Comparison of ENCODE assay signal across 9 cellular contexts in genomic region chr20:51594206-51594998, GRCh38. TPM values are rescaled to one million over a fixed set of nuclear protein-coding genes. Genes with fewer than 3 reads are reported as not detected.
A peak's percentile ranks its signal among the peaks of the same experiment; 100 is the strongest.
DNase-seq lines count a peak whose midpoint lies in the region; ATAC-seq lines count a peak whose summit lies in the region.
"Had no signal": no experiment of that assay in that cellular context is flagged by ENCODE, and none has a peak within 500 bp of the region (broad histone marks: within the 10 kb centered on the region; RNA-seq: fewer than 3 reads in every experiment).

No MANE protein-coding gene starts in this region.

- no peak for ATAC-seq in stimulated activated naive CD8-positive, alpha-beta T cell treated with anti-CD3 and anti-CD28 coated beads, Interleukin-15, Interleukin-2, amounts not matched to agents 100 U/mL and 50 U/mL, for 24 hours

- H3K4me1 Mint-ChIP-seq in stimulated activated naive CD8-positive, alpha-beta T cell treated with anti-CD3 and anti-CD28 coated beads, Interleukin-15, Interleukin-2, amounts not matched to agents 100 ng/mL and 50 ng/mL, for 24 hours (ENCODE audit: low read depth), result peaks cover 60% of the 10 kb centered on the region

- peak overlapping the region; percentile 22 for H3K27ac ChIP-seq in angular gyrus (ENCODE audit: low read depth, low read length)

- H3K27ac Mint-ChIP-seq in stimulated activated naive CD8-positive, alpha-beta T cell treated with anti-CD3 and anti-CD28 coated beads, Interleukin-15, Interleukin-2, amounts not matched to agents 100 ng/mL and 50 ng/mL, for 24 hours, result peak overlapping the region; percentile 84

- H3K36me3 Mint-ChIP-seq in stimulated activated naive CD8-positive, alpha-beta T cell treated with anti-CD3 and anti-CD28 coated beads, Interleukin-15, Interleukin-2, amounts not matched to agents 100 ng/mL and 50 ng/mL, for 24 hours (ENCODE audit: low read depth), result no peaks in the 10 kb centered on the region

- no peaks in the 10 kb centered on the region for H3K9me3 Mint-ChIP-seq in stimulated activated naive CD8-positive, alpha-beta T cell treated with anti-CD3 and anti-CD28 coated beads, Interleukin-15, Interleukin-2, amounts not matched to agents 100 ng/mL and 50 ng/mL, for 24 hours

- H3K4me3 Mint-ChIP-seq in stimulated activated naive CD8-positive, alpha-beta T cell treated with anti-CD3 and anti-CD28 coated beads, Interleukin-15, Interleukin-2, amounts not matched to agents 100 ng/mL and 50 ng/mL, for 24 hours, result peak overlapping the region; percentile 20

- H3K27me3 Mint-ChIP-seq in stimulated activated naive CD8-positive, alpha-beta T cell treated with anti-CD3 and anti-CD28 coated beads, Interleukin-15, Interleukin-2, amounts not matched to agents 100 ng/mL and 50 ng/mL, for 24 hours, result peaks cover 7% of the 10 kb centered on the region

- DNase-seq in stimulated activated naive CD8-positive, alpha-beta T cell treated with anti-CD3 and anti-CD28 coated beads, Interleukin-15, Interleukin-2, amounts not matched to agents 100 U/mL and 50 U/mL, for 24 hours, result no peak
- DNase-seq in midbrain (lab: John Stamatoyannopoulos, UW), result peak; percentile 59
- no peak for DNase-seq in SK-N-DZ (ENCODE audit: low spot score)
- no peak for DNase-seq in central memory CD4-positive, alpha-beta T cell
- DNase-seq in stimulated activated CD4-positive, alpha-beta T cell treated with anti-CD3 and anti-CD28 coated beads, Interleukin-4, amount 100 ng/mL, for 24 hours, result no peak
- no peak for DNase-seq in stimulated activated CD4-positive, alpha-beta T cell treated with anti-CD3 and anti-CD28 coated beads, Interleukin-4, amount 100 ng/mL, for 1 hour
- DNase-seq: DMS79 had no signal

RNA-seq across cellular contexts. Expression of gene NFATC2, which starts 51.9 kb away (rescaled TPM):
- polyA plus RNA-seq in SK-N-DZ (2014; cell fraction: cytosol; rRNA removed), result not detected in 2 replicates
- not detected in 2 replicates for polyA plus RNA-seq in SK-N-DZ (2014; cell fraction: nucleus; rRNA removed)
